In the genomic region with DNA sequence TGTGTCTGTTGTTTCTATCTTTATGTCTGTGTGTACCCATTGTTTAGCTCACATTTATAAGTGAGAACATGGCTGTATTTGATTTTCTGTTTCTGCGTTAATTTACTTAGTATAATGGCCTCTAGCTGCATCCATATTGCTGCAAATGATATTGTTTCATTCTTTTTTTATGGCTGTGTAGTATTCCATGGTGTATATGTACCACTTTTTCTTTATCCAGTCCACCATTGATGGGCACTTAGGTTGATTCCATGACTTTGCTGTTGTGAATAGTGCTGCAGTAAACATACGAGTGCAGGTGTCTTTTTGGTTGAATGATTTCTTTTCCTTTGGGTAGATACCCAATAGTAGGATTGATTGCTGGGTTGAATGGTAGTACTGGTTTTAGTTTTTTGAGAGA, we compare ENCODE assay signal across 23 cellular contexts. TPM values are rescaled to one million over a fixed set of nuclear protein-coding genes. Genes with fewer than 3 reads are reported as not detected.
A peak's percentile ranks its signal among the peaks of the same experiment; 100 is the strongest.
DNase-seq lines count a peak whose midpoint lies in the region; ATAC-seq, FAIRE-seq and TF ChIP-seq lines count a peak whose summit lies in the region.
"Had no signal": no experiment of that assay in that cellular context is flagged by ENCODE, and none has a peak within 500 bp of the region (broad histone marks: within the 10 kb centered on the region; RNA-seq: fewer than 3 reads in every experiment).

No MANE protein-coding gene starts in this region.

- H3K9me3 Mint-ChIP-seq in natural killer cell = no peaks in the 10 kb centered on the region
- H3K9me3 Mint-ChIP-seq in natural killer cell treated with Interleukin-12 subunit alpha and Interleukin-12 subunit beta and Interleukin-15 and Interleukin-18, amount 100 ng/mL, for 72 hours = no peaks in the 10 kb centered on the region
- peaks cover 0 to 2% (median 0%) of the 10 kb centered on the region in 8 donors for H3K9me3 Mint-ChIP-seq in CD4-positive, alpha-beta memory T cell
- H3K9me3 Mint-ChIP-seq: CD14-positive monocyte; CD8-positive, alpha-beta T cell had no signal

- H3K4me3 ChIP-seq in CD4-positive, alpha-beta memory T cell (ENCODE audit: low read length in 2 of 2) = no peak overlapping the region
- H3K4me3 ChIP-seq in HEK293 (ENCODE audit: low read depth, low read length) (no peak overlapping the region), K562 (no peak overlapping the region), right atrium auricular region (no peak overlapping the region)
- H3K4me3 ChIP-seq: BLaER1 treated with 17β-estradiol and CSF1 and Interleukin-3, amounts not matched to agents 10 nM and 100 nM; GM12878 had no signal

- no peak overlapping the region for H3K4me3 Mint-ChIP-seq in natural killer cell
- H3K4me3 Mint-ChIP-seq in natural killer cell treated with Interleukin-12 subunit alpha and Interleukin-12 subunit beta and Interleukin-15 and Interleukin-18, amount 100 ng/mL, for 72 hours = no peak overlapping the region
- H3K4me3 Mint-ChIP-seq in CD4-positive, alpha-beta memory T cell = peak overlapping the region in 2 of 8 donors; percentile 2 to 4
- H3K4me3 Mint-ChIP-seq: CD14-positive monocyte; CD8-positive, alpha-beta T cell had no signal

- BruUV-seq in K562 (replicated peaks; lab: Mats Ljungman, UMichigan) = no TSS peak

- no peaks in the 10 kb centered on the region for H3K9me3 ChIP-seq in CD4-positive, alpha-beta memory T cell (ENCODE audit: control insufficient read depth in 1 of 2, low read length in 2 of 2)
- H3K9me3 ChIP-seq in HEK293 (ENCODE audit: control insufficient read depth, insufficient read depth, low read depth, low read length) (no peaks in the 10 kb centered on the region), K562 (replicated peaks; ENCODE audit: control insufficient read depth, insufficient read depth, low read depth, low read length) (no peaks in the 10 kb centered on the region), right atrium auricular region (no peaks in the 10 kb centered on the region)
- H3K9me3 ChIP-seq: BE2C, Caco-2 had no signal

- peaks cover 50% of the 10 kb centered on the region for H3K79me2 ChIP-seq in K562 (ENCODE audit: control insufficient read depth, insufficient read depth, low read length)

- no peaks in the 10 kb centered on the region; the same call in 1 of the 2 replicates for H4K20me1 ChIP-seq in K562 (replicated peaks; ENCODE audit: control insufficient read depth, insufficient read depth, low read length)

- ATAC-seq in natural killer cell (no peak), K562 (no peak)
- no peak for ATAC-seq in natural killer cell treated with Interleukin-12 subunit alpha and Interleukin-12 subunit beta and Interleukin-15 and Interleukin-18, amount 100 ng/mL, for 72 hours
- ATAC-seq: CD8-positive, alpha-beta T cell; GM12878 had no signal

- no peak overlapping the region for H3K4me2 ChIP-seq in K562 (ENCODE audit: insufficient read depth, low read length)

- no peaks in the 10 kb centered on the region for H3K36me3 ChIP-seq in CD4-positive, alpha-beta memory T cell (ENCODE audit: insufficient read depth, low read length)
- H3K36me3 ChIP-seq in HEK293 (ENCODE audit: control insufficient read depth in 2 of 2, insufficient read depth in 1 of 2, low read length in 2 of 2) (no peaks in the 10 kb centered on the region), K562 (ENCODE audit: control insufficient read depth, insufficient read depth, low read length) (no peaks in the 10 kb centered on the region), right atrium auricular region (no peaks in the 10 kb centered on the region)
- H3K36me3 ChIP-seq: BE2C had no signal

- no peak overlapping the region for H3K27ac ChIP-seq in CD4-positive, alpha-beta memory T cell (ENCODE audit: low read depth, low read length)
- H3K27ac ChIP-seq in HEK293 (ENCODE audit: extremely low read depth, low read depth, low read length) (no peak overlapping the region), K562 (ENCODE audit: extremely low read depth, low read depth, low read length) (no peak overlapping the region), right atrium auricular region (no peak overlapping the region)
- H3K27ac ChIP-seq: 22Rv1; BLaER1 treated with 17β-estradiol and CSF1 and Interleukin-3, amounts not matched to agents 10 nM and 100 nM had no signal

- intact Hi-C loops in natural killer cell (cut with micrococcal nuclease) = no loop called here
- intact Hi-C loops in CD4-positive, alpha-beta memory T cell (cut with micrococcal nuclease) = no loop called here
- intact Hi-C loops in K562 (cut with micrococcal nuclease) = no loop called here

- no peaks in the 10 kb centered on the region for H3K27me3 Mint-ChIP-seq in natural killer cell (ENCODE audit: low read depth in 2 of 2)
- H3K27me3 Mint-ChIP-seq in natural killer cell treated with Interleukin-12 subunit alpha and Interleukin-12 subunit beta and Interleukin-15 and Interleukin-18, amount 100 ng/mL, for 72 hours = no peaks in the 10 kb centered on the region
- H3K27me3 Mint-ChIP-seq in CD4-positive, alpha-beta memory T cell = no peaks in the 10 kb centered on the region

- WGBS in K562 (ENCODE audit: insufficient coverage, low coverage, missing lambda C conversion rate) = 86% methylated on average over 2 of the region's 2 CpGs

- DNase-seq in natural killer cell (no peak), K562 (ENCODE audit: extremely low read depth in 1 of 4, low spot score in 3 of 4) (no peak), NOMO-1 (lab: John Stamatoyannopoulos, UW; ENCODE audit: unreplicated experiment in 2 of 2) (no peak), right atrium auricular region (ENCODE audit: low spot score) (no peak), inferior parietal cortex (ENCODE audit: extremely low spot score) (no peak)
- no peak for DNase-seq in natural killer cell treated with Interleukin-12 subunit alpha and Interleukin-12 subunit beta and Interleukin-15 and Interleukin-18, amount 100 ng/mL, for 72 hours (ENCODE audit: low spot score)
- DNase-seq in CD4-positive, alpha-beta memory T cell = no peak
- DNase-seq: BE2C; Caco-2; CD8-positive, alpha-beta T cell; DMS153; DND-41; EL; GDM1; GOT3; H7; HCEC 1CT had no signal

- TF ChIP-seq CTCF in natural killer cell (IDR thresholded peaks at IDR 0.05) (no peak), HEK293 (tag by site-specific recombination; IDR thresholded peaks at IDR 0.05) (no peak), K562 (IDR thresholded peaks at IDR 0.05 in 2 of 3, conservative IDR thresholded peaks at IDR 0.05 in 1 of 3; ENCODE audit: insufficient read depth in 2 of 3, low read depth in 1 of 3, low read length in 3 of 3) (no peak), right atrium auricular region (IDR thresholded peaks at IDR 0.05) (no peak)

- POLR2A ChIA-PET in CD4-positive, alpha-beta memory T cell (lab: Charles Lee; ENCODE audit: partially characterized antibody) = interaction anchor here (1.5 to 8.4 kb wide), 3 partner anchors 11 to 24 kb away, joined by 4 to 77 read pairs (median 34); no protein-coding TSS in a partner anchor
- POLR2A ChIA-PET in HEK293 (lab: Yijun Ruan, JAX) = no interaction called here
- POLR2A ChIA-PET in K562 (lab: Yijun Ruan, JAX) = no interaction called here

- TF ChIP-seq EP300 in K562 (IDR thresholded peaks at IDR 0.05; ENCODE audit: low read length) = no peak

- H2AFZ ChIP-seq in K562 (ENCODE audit: low read depth, low read length) = no peak overlapping the region

- H3K36me3 Mint-ChIP-seq in natural killer cell = no peaks in the 10 kb centered on the region
- no peaks in the 10 kb centered on the region for H3K36me3 Mint-ChIP-seq in natural killer cell treated with Interleukin-12 subunit alpha and Interleukin-12 subunit beta and Interleukin-15 and Interleukin-18, amount 100 ng/mL, for 72 hours
- peaks cover 0 to 4% of the 10 kb centered on the region in 2 donors for H3K36me3 Mint-ChIP-seq in CD4-positive, alpha-beta memory T cell

- in situ Hi-C loops in K562 (cut with MboI) = no loop called here

- H3K4me1 ChIP-seq in CD4-positive, alpha-beta memory T cell (ENCODE audit: insufficient read depth, low read length) = peaks cover 70% of the 10 kb centered on the region
- H3K4me1 ChIP-seq in HEK293 (ENCODE audit: control insufficient read depth, insufficient read depth, low read length) = peaks cover 19% of the 10 kb centered on the region
- H3K4me1 ChIP-seq in K562 (replicated peaks in 1 of 2; ENCODE audit: control insufficient read depth in 2 of 2, insufficient read depth in 2 of 2, low read length in 2 of 2) = peaks cover 0 to 23% of the 10 kb centered on the region in 2 experiments; a peak in 3 of 5 replicates
- H3K4me1 ChIP-seq in right atrium auricular region = no peaks in the 10 kb centered on the region
- H3K4me1 ChIP-seq: Caco-2 had no signal

- H3K9me1 ChIP-seq in K562 (ENCODE audit: control insufficient read depth, insufficient read depth, low read length) = no peaks in the 10 kb centered on the region

- H3K27ac Mint-ChIP-seq in natural killer cell = peak overlapping the region; percentile 85 to 94
- no peak overlapping the region for H3K27ac Mint-ChIP-seq in natural killer cell treated with Interleukin-12 subunit alpha and Interleukin-12 subunit beta and Interleukin-15 and Interleukin-18, amount 100 ng/mL, for 72 hours
- H3K27ac Mint-ChIP-seq in CD4-positive, alpha-beta memory T cell = peak overlapping the region in 4 of 7 donors; percentile 2 to 62 (median 11)

- no peak for TF ChIP-seq RAD21 in K562 (CRISPR knock-in tag; conservative IDR thresholded peaks at IDR 0.05 in 1 of 2, IDR thresholded peaks at IDR 0.05 in 1 of 2)

- peaks cover 53% of the 10 kb centered on the region in 2 donors for H3K4me1 Mint-ChIP-seq in natural killer cell
- peaks cover 33 to 51% of the 10 kb centered on the region in 2 donors for H3K4me1 Mint-ChIP-seq in natural killer cell treated with Interleukin-12 subunit alpha and Interleukin-12 subunit beta and Interleukin-15 and Interleukin-18, amount 100 ng/mL, for 72 hours (ENCODE audit: low read depth in 2 of 2)
- H3K4me1 Mint-ChIP-seq in CD4-positive, alpha-beta memory T cell = peaks cover 48 to 77% (median 63%) of the 10 kb centered on the region in 4 donors

- no peaks in the 10 kb centered on the region for H3K27me3 ChIP-seq in CD4-positive, alpha-beta memory T cell (ENCODE audit: insufficient read depth, low read length)
- H3K27me3 ChIP-seq in K562 (ENCODE audit: control insufficient read depth in 2 of 2, insufficient read depth in 2 of 2, low read length in 2 of 2) (no peaks in the 10 kb centered on the region), right atrium auricular region (no peaks in the 10 kb centered on the region)
- H3K27me3 ChIP-seq: BE2C; BLaER1 treated with 17β-estradiol and CSF1 and Interleukin-3, amounts not matched to agents 10 nM and 100 nM had no signal

- no peak overlapping the region for H3K9ac ChIP-seq in K562 (ENCODE audit: insufficient read depth in 1 of 2, low read depth in 2 of 2, low read length in 2 of 2)
- H3K9ac ChIP-seq: BLaER1 treated with 17β-estradiol and CSF1 and Interleukin-3, amounts not matched to agents 10 nM and 100 nM had no signal

- CTCF ChIA-PET in CD4-positive, alpha-beta memory T cell (lab: Charles Lee; ENCODE audit: partially characterized antibody) = interaction anchor here (1.0 to 3.1 kb wide), 3 partner anchors 10 to 20 kb away, joined by 3 to 12 read pairs (median 9); no protein-coding TSS in a partner anchor
- CTCF ChIA-PET in HEK293 (lab: Yijun Ruan, JAX) (no interaction called here), K562 (lab: Yijun Ruan, JAX; ENCODE audit: low intra/inter-chr PET ratio) (no interaction called here)

- no peak for FAIRE-seq in K562 (lab: Jason Lieb, UNC)
- FAIRE-seq: A204.1, GM12878 had no signal

- no peak for TF ChIP-seq POLR2A in K562 (conservative IDR thresholded peaks at IDR 0.05)

RNA-seq across cellular contexts. Expression of gene ZNRF2, which starts 48.2 kb away (rescaled TPM):
- total RNA-seq in natural killer cell (10 to 100 TPM; 35.0 to 43.7 (median 36.3) TPM), K562 (2014; rRNA removed) (13.9 and 18.1 TPM in 2 replicates), K562 (2014; rRNA removed; fragmentation: Illumina TruSeq; extraction: Trizol) (6.8 and 8.1 TPM in 2 replicates), K562 (2015; rRNA removed; fragmentation: Illumina TruSeq; extraction: Trizol) (5.2 and 5.9 TPM in 2 replicates), K562 (2021) (8.3 and 9.4 TPM in 2 replicates), right atrium auricular region (1 to 10 TPM; 7.6 to 9.7 TPM)
- total RNA-seq in natural killer cell treated with Interleukin-12 subunit alpha and Interleukin-12 subunit beta and Interleukin-15 and Interleukin-18, amount 100 ng/mL, for 72 hours = 10 to 100 TPM; 10.4 to 12.3 TPM
- 10 to 100 TPM; 37.3 to 39.4 TPM for total RNA-seq in CD4-positive, alpha-beta memory T cell
- 1 to 10 TPM in 1 of 2 donors, under 1 TPM in 1; 0.59 to 3.5 TPM for polyA plus RNA-seq in CD4-positive, alpha-beta memory T cell
- total RNA-seq in K562 (2011; cell fraction: chromatin; rRNA removed; ENCODE audit: low replicate concordance) = 5.4 and 16.5 TPM in 2 replicates
- total RNA-seq in K562 (2011; cell fraction: nucleolus; rRNA removed) = 4.0 and 7.5 TPM in 2 replicates
- total RNA-seq in K562 (2011; cell fraction: nucleoplasm; rRNA removed) = 5.4 and 9.7 TPM in 2 replicates
- polyA plus RNA-seq in K562 (2011; rRNA removed) (4.1 and 5.5 TPM in 2 replicates), K562 (2014; fragmentation: Illumina TruSeq; extraction: Trizol) (4.7 and 5.5 TPM in 2 replicates), K562 (2014; fragmentation: Nextera tagmentation; extraction: Ambion mirVana) (1 to 10 TPM; 1.1 to 1.2 TPM), K562 (2014; rRNA removed) (4.7 and 4.9 TPM in 2 replicates)
- polyA plus RNA-seq in K562 (2011; cell fraction: cytosol; rRNA removed) = 1.7 and 3.0 TPM in 2 replicates
- 3.2 and 4.0 TPM in 2 replicates for polyA plus RNA-seq in K562 (2011; cell fraction: nucleus; rRNA removed)
- 3.6 and 5.3 TPM in 2 replicates for polyA plus RNA-seq in K562 (2012)
- 6.5 and 9.6 TPM in 2 replicates for polyA minus RNA-seq in K562 (2011; rRNA and poly(A)+ RNA removed)
- polyA minus RNA-seq in K562 (2011; cell fraction: cytosol; rRNA and poly(A)+ RNA removed) = 4.6 and 5.2 TPM in 2 replicates
- polyA minus RNA-seq in K562 (2011; cell fraction: nucleus; rRNA and poly(A)+ RNA removed) = 17.7 and 20.2 TPM in 2 replicates

Comparison
In these comparisons a context has a peak if more than half of its experiments do, and no peak if none do; other contexts are left out.
1. H3K27ac Mint-ChIP-seq: peak in natural killer cell (2 of 2) and CD4-positive, alpha-beta memory T cell (4 of 7); none in natural killer cell treated with Interleukin-12 subunit alpha and Interleukin-12 subunit beta and Interleukin-15 and Interleukin-18, amount 100 ng/mL, for 72 hours (0 of 2).